Comparison of ENCODE assay signal across 11 cellular contexts in the genomic region with DNA sequence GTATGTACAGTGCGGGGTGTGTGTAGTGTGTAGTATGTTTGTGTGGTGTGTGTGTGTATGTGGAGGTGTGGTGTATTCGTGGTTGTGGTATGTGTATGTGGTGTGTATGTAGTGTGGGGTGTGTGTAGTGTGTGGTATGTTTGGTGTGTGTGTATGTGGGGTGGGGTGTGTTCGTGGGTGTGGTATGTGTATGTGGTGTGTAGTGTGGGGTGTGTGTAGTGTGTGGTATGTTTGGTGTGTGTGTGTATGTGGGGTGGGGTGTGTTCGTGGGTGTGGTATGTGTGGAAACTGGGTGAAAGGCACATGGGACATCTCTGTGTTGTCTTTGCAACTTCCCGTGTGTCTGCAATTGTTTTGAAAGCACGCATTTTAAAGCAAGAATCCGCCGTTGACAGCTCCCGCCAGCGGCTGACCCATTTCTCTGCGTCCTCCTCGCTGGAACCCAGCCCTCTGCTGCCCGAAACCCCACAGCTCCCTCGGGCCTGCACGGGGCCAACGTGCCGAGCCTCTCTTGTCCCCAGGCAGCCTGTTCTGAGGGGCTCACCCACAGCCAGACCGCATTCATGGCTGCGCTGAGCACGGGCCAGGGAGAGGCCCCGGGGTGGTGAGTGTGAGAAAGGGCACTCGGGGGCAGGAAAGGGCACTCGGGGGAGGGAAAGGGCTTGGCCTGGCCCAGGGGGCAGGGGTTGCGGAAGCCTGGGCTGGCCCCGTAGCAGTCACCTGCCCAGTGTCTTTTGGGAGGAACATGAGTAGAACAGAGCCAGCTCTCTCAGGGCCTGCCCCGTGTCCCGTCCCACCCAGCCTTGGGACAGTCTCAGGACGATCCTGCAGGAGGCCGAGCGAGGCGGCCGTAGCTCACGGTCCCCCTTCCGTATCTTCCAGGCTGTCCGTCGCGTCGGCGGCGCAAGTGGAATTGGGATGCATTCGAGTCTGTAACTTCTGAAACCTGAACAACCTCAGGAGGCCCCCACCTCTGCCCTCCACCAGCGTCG.
DNase-seq lines count a peak whose midpoint lies in the region; ATAC-seq, FAIRE-seq and TF ChIP-seq lines count a peak whose summit lies in the region.
"Had no signal": no experiment of that assay in that cellular context is flagged by ENCODE, and none has a peak within 500 bp of the region (broad histone marks: within the 10 kb centered on the region; RNA-seq: fewer than 3 reads in every experiment).

No MANE protein-coding gene starts in this region.

- H3K79me2 ChIP-seq in DND-41 (ENCODE audit: insufficient read depth, low read length) (no peaks in the 10 kb centered on the region), K562 (ENCODE audit: control insufficient read depth, insufficient read depth, low read length) (no peaks in the 10 kb centered on the region), trophoblast cell (ENCODE audit: control insufficient read depth, insufficient read depth, low read length, poor library complexity) (no peaks in the 10 kb centered on the region)

- H4K8ac ChIP-seq in trophoblast cell (ENCODE audit: low read depth, low read length) = no peak overlapping the region

- H3K4me2 ChIP-seq in DND-41 (ENCODE audit: insufficient read depth, low read length) = no peak overlapping the region
- no peak overlapping the region for H3K4me2 ChIP-seq in K562 (ENCODE audit: insufficient read depth, low read length)
- no peak overlapping the region for H3K4me2 ChIP-seq in trophoblast cell (ENCODE audit: low read length)

- H3K79me1 ChIP-seq in trophoblast cell (ENCODE audit: low read length) = no peaks in the 10 kb centered on the region

- no peaks in the 10 kb centered on the region for H3K9me3 ChIP-seq in DND-41 (ENCODE audit: insufficient read depth, low read length, severe bottlenecking)
- no peaks in the 10 kb centered on the region for H3K9me3 ChIP-seq in K562 (replicated peaks; ENCODE audit: control insufficient read depth, insufficient read depth, low read depth, low read length)
- H3K9me3 ChIP-seq in left ventricle myocardium inferior (replicated peaks) = no peaks in the 10 kb centered on the region
- peaks cover 12% of the 10 kb centered on the region for H3K9me3 ChIP-seq in trophoblast cell (ENCODE audit: insufficient read depth, low read depth, low read length)

- no peak overlapping the region for H2BK120ac ChIP-seq in trophoblast cell (ENCODE audit: insufficient read depth, low read length, poor library complexity)

- POLR2A ChIA-PET in K562 (lab: Yijun Ruan, JAX) = interaction anchor here (0.7 kb wide), 1 partner anchor 17 kb away, joined by 3 read pairs; no protein-coding TSS in a partner anchor

- H4K12ac ChIP-seq in trophoblast cell (ENCODE audit: low read depth, low read length) = no peak overlapping the region

- no peak overlapping the region for H3K27ac ChIP-seq in DND-41 (ENCODE audit: low read length)
- no peak overlapping the region for H3K27ac ChIP-seq in K562 (ENCODE audit: extremely low read depth, low read depth, low read length)
- H3K27ac ChIP-seq in left ventricle myocardium inferior (replicated peaks) = peak overlapping the region; percentile 33
- H3K27ac ChIP-seq in trophoblast cell (ENCODE audit: low read depth, low read length) = no peak overlapping the region
- no peak overlapping the region for H3K27ac ChIP-seq in substantia nigra (ENCODE audit: low read depth, low read length, poor library complexity, severe bottlenecking)
- H3K27ac ChIP-seq: SJSA1 had no signal

- H3K27me3 ChIP-seq in DND-41 (ENCODE audit: insufficient read depth, low read length, poor library complexity) (no peaks in the 10 kb centered on the region), K562 (ENCODE audit: control insufficient read depth in 2 of 2, insufficient read depth in 2 of 2, low read length in 2 of 2) (peaks cover 3 to 20% of the 10 kb centered on the region in 2 experiments; a peak in 3 of 5 replicates), left ventricle myocardium inferior (ENCODE audit: low read depth) (peaks cover 9% of the 10 kb centered on the region), trophoblast cell (ENCODE audit: insufficient read depth, low read length) (no peaks in the 10 kb centered on the region)
- H3K27me3 ChIP-seq: SJSA1 had no signal

- intact Hi-C loops in K562 (cut with micrococcal nuclease) (no loop called here), left ventricle myocardium inferior (cut with micrococcal nuclease) (no loop called here)

- TF ChIP-seq RAD21 in K562 (CRISPR knock-in tag; conservative IDR thresholded peaks at IDR 0.05 in 1 of 2, IDR thresholded peaks at IDR 0.05 in 1 of 2) = no peak

- under 1% methylated on average over 15 of the region's 43 CpGs for WGBS in K562 (ENCODE audit: insufficient coverage, low coverage, missing lambda C conversion rate)
- WGBS in trophoblast cell (ENCODE audit: extremely low coverage, insufficient coverage, insufficient read length) = 92% methylated on average over 2 of the region's 43 CpGs

- CTCF ChIA-PET in K562 (lab: Yijun Ruan, JAX; ENCODE audit: low intra/inter-chr PET ratio) = no interaction called here

- H3K36me3 ChIP-seq in DND-41 (ENCODE audit: insufficient read depth, low read length) (no peaks in the 10 kb centered on the region), K562 (ENCODE audit: control insufficient read depth, insufficient read depth, low read length) (no peaks in the 10 kb centered on the region), left ventricle myocardium inferior (no peaks in the 10 kb centered on the region), trophoblast cell (ENCODE audit: control insufficient read depth in 1 of 2, insufficient read depth in 2 of 2, low read length in 2 of 2) (no peaks in the 10 kb centered on the region)

- H2AK5ac ChIP-seq in trophoblast cell (ENCODE audit: low read length) = no peak overlapping the region

- H3K14ac ChIP-seq in trophoblast cell (ENCODE audit: low read length) = no peak overlapping the region

- peak overlapping the region; percentile 3 for H2BK12ac ChIP-seq in trophoblast cell (ENCODE audit: low read length)

- BruUV-seq in K562 (replicated peaks; lab: Mats Ljungman, UMichigan) = no TSS peak

- in situ Hi-C loops in K562 (cut with MboI) = no loop called here

- H2AFZ ChIP-seq in DND-41 (ENCODE audit: low read depth, low read length) (no peak overlapping the region), K562 (ENCODE audit: low read depth, low read length) (no peak overlapping the region), trophoblast cell (ENCODE audit: insufficient read depth, low read length, poor library complexity) (no peak overlapping the region)

- peak; percentile 42; the same call in 1 of the 3 replicates for ATAC-seq in DND-41 (ENCODE audit: insufficient read depth, low read depth)
- peak; percentile 58 for ATAC-seq in K562
- no peak for ATAC-seq in GM18498 (IDR thresholded peaks at IDR 0.05; ENCODE audit: unreplicated experiment)
- ATAC-seq in GM21447 (IDR thresholded peaks at IDR 0.05; ENCODE audit: unreplicated experiment) = no peak

- DNase-seq in DND-41 (no peak), K562 (ENCODE audit: extremely low read depth in 1 of 4, low spot score in 3 of 4) (no peak), left ventricle myocardium inferior (no peak), trophoblast cell (peak in 1 of 2 donors; percentile 46), DMS79 (lab: John Stamatoyannopoulos, UW) (no peak), substantia nigra (lab: John Stamatoyannopoulos, UW) (no peak)
- DNase-seq: hippocampal formation had no signal

- no peak for TF ChIP-seq EP300 in K562 (IDR thresholded peaks at IDR 0.05; ENCODE audit: low read length)

- FAIRE-seq in K562 (lab: Jason Lieb, UNC) = no peak
- FAIRE-seq: HTR-8/SVneo had no signal

- no peak overlapping the region for H4K91ac ChIP-seq in trophoblast cell (ENCODE audit: low read depth, low read length)

- no peak overlapping the region for H3K18ac ChIP-seq in trophoblast cell (ENCODE audit: low read length)

- H4K20me1 ChIP-seq in DND-41 (ENCODE audit: insufficient read depth, low read length) (peaks cover 3% of the 10 kb centered on the region; the same call in 1 of the 2 replicates), K562 (replicated peaks; ENCODE audit: control insufficient read depth, insufficient read depth, low read length) (no peaks in the 10 kb centered on the region)

- no peak overlapping the region for H3K4ac ChIP-seq in trophoblast cell (ENCODE audit: low read depth, low read length)

- TF ChIP-seq CTCF in DND-41 (IDR thresholded peaks at IDR 0.05; ENCODE audit: borderline replicate concordance, extremely low read depth, low read length, poor library complexity, severe bottlenecking) = no peak
- TF ChIP-seq CTCF in K562 (IDR thresholded peaks at IDR 0.05 in 2 of 3, conservative IDR thresholded peaks at IDR 0.05 in 1 of 3; ENCODE audit: insufficient read depth in 2 of 3, low read depth in 1 of 3, low read length in 3 of 3) = no peak
- no peak for TF ChIP-seq CTCF in left ventricle myocardium inferior (IDR thresholded peaks at IDR 0.05; ENCODE audit: borderline replicate concordance)

- TF ChIP-seq POLR2A in K562 (conservative IDR thresholded peaks at IDR 0.05) = no peak

- peak overlapping the region; percentile 3 for H3K23ac ChIP-seq in trophoblast cell (ENCODE audit: low read length)

- no peaks in the 10 kb centered on the region for H3K9me1 ChIP-seq in K562 (ENCODE audit: control insufficient read depth, insufficient read depth, low read length)

- H2BK5ac ChIP-seq in trophoblast cell (ENCODE audit: low read depth, low read length, poor library complexity) = no peak overlapping the region

- H3K4me1 ChIP-seq in DND-41 (ENCODE audit: insufficient read depth, low read length) (no peaks in the 10 kb centered on the region), K562 (replicated peaks in 1 of 2; ENCODE audit: control insufficient read depth in 2 of 2, insufficient read depth in 2 of 2, low read length in 2 of 2) (peaks cover 0 to 4% of the 10 kb centered on the region in 2 experiments; a peak in 1 of 5 replicates), left ventricle myocardium inferior (peaks cover 4% of the 10 kb centered on the region), trophoblast cell (ENCODE audit: control insufficient read depth in 1 of 2, insufficient read depth in 2 of 2, low read length in 2 of 2) (peaks cover 6 to 17% of the 10 kb centered on the region in 2 experiments)

- H3K4me3 ChIP-seq in DND-41 (ENCODE audit: low read depth in 1 of 2, low read length in 2 of 2) = no peak overlapping the region
- H3K4me3 ChIP-seq in K562 = no peak overlapping the region
- no peak overlapping the region for H3K4me3 ChIP-seq in left ventricle myocardium inferior
- H3K4me3 ChIP-seq in trophoblast cell (ENCODE audit: low read depth, low read length) = peak overlapping the region; percentile 18
- H3K4me3 ChIP-seq: SJSA1 had no signal

- H3K9ac ChIP-seq in DND-41 (ENCODE audit: low read depth, low read length) (no peak overlapping the region), K562 (ENCODE audit: insufficient read depth in 1 of 2, low read depth in 2 of 2, low read length in 2 of 2) (no peak overlapping the region), trophoblast cell (ENCODE audit: low read length) (no peak overlapping the region)

Comparison
In these comparisons a context has a peak if more than half of its experiments do, and no peak if none do; other contexts are left out.
1. ATAC-seq: peak in DND-41 (single experiment) and K562 (single experiment); none in GM18498 (single experiment) and GM21447 (single experiment).